ENCODE assay signal across 1 cellular context in the genomic region with DNA sequence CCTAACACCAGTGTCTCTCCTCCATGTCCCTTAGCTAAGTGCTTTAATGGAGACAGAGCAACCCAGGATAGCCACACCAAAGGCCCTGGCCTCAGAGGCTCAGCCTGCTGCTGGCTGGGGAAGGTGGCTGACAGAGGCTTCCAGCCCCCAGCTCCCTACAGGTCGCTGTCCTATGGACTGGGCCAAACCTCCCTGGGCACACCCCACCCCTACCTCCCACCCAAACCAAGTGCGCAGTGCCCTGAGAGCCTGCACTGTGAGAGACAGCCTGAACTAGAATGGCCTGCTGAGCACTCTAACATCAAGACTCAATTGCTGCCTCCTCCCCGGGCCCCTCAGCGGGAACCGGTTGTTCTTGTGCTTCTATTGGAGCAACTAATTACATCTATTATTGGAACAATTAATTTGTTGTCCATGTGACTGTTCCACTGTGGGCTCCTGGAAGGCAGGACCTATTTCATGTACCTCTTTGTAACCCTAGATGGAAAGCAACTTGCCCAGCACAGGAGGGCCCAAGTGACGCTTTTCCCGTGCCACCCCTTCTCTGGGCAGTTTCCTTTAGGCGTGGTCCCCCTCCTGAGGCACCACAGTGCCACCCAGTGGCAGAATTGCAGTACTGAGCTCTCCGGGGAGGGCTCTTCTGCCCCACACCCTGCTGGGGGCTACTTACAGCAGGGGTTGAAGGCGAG.
TF ChIP-seq lines count a peak whose summit lies in the region.

No MANE protein-coding gene starts in this region.

TF ChIP-seq in HepG2, 621 proteins besides CTCF, POLR2A, EP300 and RAD21 (continued from another document and continues in another):
- TF ChIP-seq, protein P1, sequence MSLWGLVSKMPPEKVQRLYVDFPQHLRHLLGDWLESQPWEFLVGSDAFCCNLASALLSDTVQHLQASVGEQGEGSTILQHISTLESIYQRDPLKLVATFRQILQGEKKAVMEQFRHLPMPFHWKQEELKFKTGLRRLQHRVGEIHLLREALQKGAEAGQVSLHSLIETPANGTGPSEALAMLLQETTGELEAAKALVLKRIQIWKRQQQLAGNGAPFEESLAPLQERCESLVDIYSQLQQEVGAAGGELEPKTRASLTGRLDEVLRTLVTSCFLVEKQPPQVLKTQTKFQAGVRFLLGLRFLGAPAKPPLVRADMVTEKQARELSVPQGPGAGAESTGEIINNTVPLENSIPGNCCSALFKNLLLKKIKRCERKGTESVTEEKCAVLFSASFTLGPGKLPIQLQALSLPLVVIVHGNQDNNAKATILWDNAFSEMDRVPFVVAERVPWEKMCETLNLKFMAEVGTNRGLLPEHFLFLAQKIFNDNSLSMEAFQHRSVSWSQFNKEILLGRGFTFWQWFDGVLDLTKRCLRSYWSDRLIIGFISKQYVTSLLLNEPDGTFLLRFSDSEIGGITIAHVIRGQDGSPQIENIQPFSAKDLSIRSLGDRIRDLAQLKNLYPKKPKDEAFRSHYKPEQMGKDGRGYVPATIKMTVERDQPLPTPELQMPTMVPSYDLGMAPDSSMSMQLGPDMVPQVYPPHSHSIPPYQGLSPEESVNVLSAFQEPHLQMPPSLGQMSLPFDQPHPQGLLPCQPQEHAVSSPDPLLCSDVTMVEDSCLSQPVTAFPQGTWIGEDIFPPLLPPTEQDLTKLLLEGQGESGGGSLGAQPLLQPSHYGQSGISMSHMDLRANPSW (CRISPR knock-in tag; IDR thresholded peaks at IDR 0.05; ENCODE audit: borderline replicate concordance) = no peak
- peak; percentile 33; the same call in 1 of the 2 replicates for TF ChIP-seq ZSCAN25 (CRISPR knock-in tag; IDR thresholded peaks at IDR 0.05)
- TF ChIP-seq ZNF891 (CRISPR knock-in tag; IDR thresholded peaks at IDR 0.05) = no peak
- TF ChIP-seq ATRX (CRISPR knock-in tag; IDR thresholded peaks at IDR 0.05; ENCODE audit: borderline replicate concordance) = no peak
- no peak for TF ChIP-seq MEIS1 (CRISPR knock-in tag; IDR thresholded peaks at IDR 0.05; ENCODE audit: borderline replicate concordance)
- peak; percentile 38; the same call in 1 of the 2 replicates for TF ChIP-seq GABPB1 (CRISPR knock-in tag; IDR thresholded peaks at IDR 0.05)
- no peak for TF ChIP-seq PCBP2 (optimal IDR thresholded peaks at IDR 0.05; ENCODE audit: low read depth, low read length, poor library complexity, severe bottlenecking)
- TF ChIP-seq, protein P2, sequence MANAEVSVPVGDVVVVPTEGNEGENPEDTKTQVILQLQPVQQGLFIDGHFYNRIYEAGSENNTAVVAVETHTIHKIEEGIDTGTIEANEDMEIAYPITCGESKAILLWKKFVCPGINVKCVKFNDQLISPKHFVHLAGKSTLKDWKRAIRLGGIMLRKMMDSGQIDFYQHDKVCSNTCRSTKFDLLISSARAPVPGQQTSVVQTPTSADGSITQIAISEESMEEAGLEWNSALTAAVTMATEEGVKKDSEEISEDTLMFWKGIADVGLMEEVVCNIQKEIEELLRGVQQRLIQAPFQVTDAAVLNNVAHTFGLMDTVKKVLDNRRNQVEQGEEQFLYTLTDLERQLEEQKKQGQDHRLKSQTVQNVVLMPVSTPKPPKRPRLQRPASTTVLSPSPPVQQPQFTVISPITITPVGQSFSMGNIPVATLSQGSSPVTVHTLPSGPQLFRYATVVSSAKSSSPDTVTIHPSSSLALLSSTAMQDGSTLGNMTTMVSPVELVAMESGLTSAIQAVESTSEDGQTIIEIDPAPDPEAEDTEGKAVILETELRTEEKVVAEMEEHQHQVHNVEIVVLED (CRISPR knock-in tag; IDR thresholded peaks at IDR 0.05; ENCODE audit: borderline replicate concordance) = no peak
- no peak for TF ChIP-seq SOX13 (IDR thresholded peaks at IDR 0.05)
- no peak for TF ChIP-seq SOX13 (CRISPR knock-in tag; conservative IDR thresholded peaks at IDR 0.05 in 1 of 2, IDR thresholded peaks at IDR 0.05 in 1 of 2)
- no peak for TF ChIP-seq ZNF562 (CRISPR knock-in tag; IDR thresholded peaks at IDR 0.05; ENCODE audit: borderline replicate concordance)
- no peak for TF ChIP-seq ZSCAN29 (CRISPR knock-in tag; conservative IDR thresholded peaks at IDR 0.05)
- TF ChIP-seq ZNF772 (CRISPR knock-in tag; IDR thresholded peaks at IDR 0.05) = no peak
- TF ChIP-seq ZNF547 (CRISPR knock-in tag; IDR thresholded peaks at IDR 0.05) = no peak
- no peak for TF ChIP-seq SYNCRIP (IDR thresholded peaks at IDR 0.05; ENCODE audit: insufficient read depth, low read depth, low read length)
- TF ChIP-seq ZNF430 (CRISPR knock-in tag; IDR thresholded peaks at IDR 0.05) = no peak
- TF ChIP-seq CBX1 (IDR thresholded peaks at IDR 0.05; ENCODE audit: low read depth) = no peak
- 0 out of 2 replicates have a peak, but pooled peaks have one; percentile 56 for TF ChIP-seq SP140L (CRISPR knock-in tag; IDR thresholded peaks at IDR 0.05; ENCODE audit: borderline replicate concordance)
- TF ChIP-seq KDM6A (CRISPR knock-in tag; IDR thresholded peaks at IDR 0.05; ENCODE audit: low read depth) = no peak
- TF ChIP-seq ZNF468 (CRISPR knock-in tag; IDR thresholded peaks at IDR 0.05) = no peak
- TF ChIP-seq, protein P3, sequence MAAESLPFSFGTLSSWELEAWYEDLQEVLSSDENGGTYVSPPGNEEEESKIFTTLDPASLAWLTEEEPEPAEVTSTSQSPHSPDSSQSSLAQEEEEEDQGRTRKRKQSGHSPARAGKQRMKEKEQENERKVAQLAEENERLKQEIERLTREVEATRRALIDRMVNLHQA (CRISPR knock-in tag; IDR thresholded peaks at IDR 0.05) = no peak
- TF ChIP-seq ZMYM3 (CRISPR knock-in tag; IDR thresholded peaks at IDR 0.05) = no peak
- no peak for TF ChIP-seq TCF7L2 (IDR thresholded peaks at IDR 0.05; ENCODE audit: low read depth, low read length)
- TF ChIP-seq GZF1 (CRISPR knock-in tag; IDR thresholded peaks at IDR 0.05) = no peak
- no peak for TF ChIP-seq ZNF768 (CRISPR knock-in tag; IDR thresholded peaks at IDR 0.05)
- TF ChIP-seq U2AF1 (optimal IDR thresholded peaks at IDR 0.05; ENCODE audit: low read depth, low read length) = no peak
- no peak for TF ChIP-seq ATM (IDR thresholded peaks at IDR 0.05; ENCODE audit: borderline replicate concordance)
- TF ChIP-seq, protein P4, sequence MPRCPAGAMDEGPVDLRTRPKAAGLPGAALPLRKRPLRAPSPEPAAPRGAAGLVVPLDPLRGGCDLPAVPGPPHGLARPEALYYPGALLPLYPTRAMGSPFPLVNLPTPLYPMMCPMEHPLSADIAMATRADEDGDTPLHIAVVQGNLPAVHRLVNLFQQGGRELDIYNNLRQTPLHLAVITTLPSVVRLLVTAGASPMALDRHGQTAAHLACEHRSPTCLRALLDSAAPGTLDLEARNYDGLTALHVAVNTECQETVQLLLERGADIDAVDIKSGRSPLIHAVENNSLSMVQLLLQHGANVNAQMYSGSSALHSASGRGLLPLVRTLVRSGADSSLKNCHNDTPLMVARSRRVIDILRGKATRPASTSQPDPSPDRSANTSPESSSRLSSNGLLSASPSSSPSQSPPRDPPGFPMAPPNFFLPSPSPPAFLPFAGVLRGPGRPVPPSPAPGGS (CRISPR knock-in tag; IDR thresholded peaks at IDR 0.05) = no peak
- peak; percentile 71 for TF ChIP-seq SALL1 (CRISPR knock-in tag; IDR thresholded peaks at IDR 0.05)
- TF ChIP-seq ZNF253 (CRISPR knock-in tag; IDR thresholded peaks at IDR 0.05; ENCODE audit: borderline replicate concordance) = no peak
- TF ChIP-seq ZNF17 (CRISPR knock-in tag; IDR thresholded peaks at IDR 0.05) = no peak
- no peak for TF ChIP-seq ZNF296 (CRISPR knock-in tag; conservative IDR thresholded peaks at IDR 0.05)
- TF ChIP-seq, protein P5, sequence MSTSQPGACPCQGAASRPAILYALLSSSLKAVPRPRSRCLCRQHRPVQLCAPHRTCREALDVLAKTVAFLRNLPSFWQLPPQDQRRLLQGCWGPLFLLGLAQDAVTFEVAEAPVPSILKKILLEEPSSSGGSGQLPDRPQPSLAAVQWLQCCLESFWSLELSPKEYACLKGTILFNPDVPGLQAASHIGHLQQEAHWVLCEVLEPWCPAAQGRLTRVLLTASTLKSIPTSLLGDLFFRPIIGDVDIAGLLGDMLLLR (CRISPR knock-in tag; IDR thresholded peaks at IDR 0.05) = no peak
- TF ChIP-seq NAIF1 (CRISPR knock-in tag; IDR thresholded peaks at IDR 0.05; ENCODE audit: borderline replicate concordance) = no peak
- TF ChIP-seq, protein P6, sequence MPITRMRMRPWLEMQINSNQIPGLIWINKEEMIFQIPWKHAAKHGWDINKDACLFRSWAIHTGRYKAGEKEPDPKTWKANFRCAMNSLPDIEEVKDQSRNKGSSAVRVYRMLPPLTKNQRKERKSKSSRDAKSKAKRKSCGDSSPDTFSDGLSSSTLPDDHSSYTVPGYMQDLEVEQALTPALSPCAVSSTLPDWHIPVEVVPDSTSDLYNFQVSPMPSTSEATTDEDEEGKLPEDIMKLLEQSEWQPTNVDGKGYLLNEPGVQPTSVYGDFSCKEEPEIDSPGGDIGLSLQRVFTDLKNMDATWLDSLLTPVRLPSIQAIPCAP (CRISPR knock-in tag; IDR thresholded peaks at IDR 0.05; ENCODE audit: low read depth) = no peak
- TF ChIP-seq, protein P7, sequence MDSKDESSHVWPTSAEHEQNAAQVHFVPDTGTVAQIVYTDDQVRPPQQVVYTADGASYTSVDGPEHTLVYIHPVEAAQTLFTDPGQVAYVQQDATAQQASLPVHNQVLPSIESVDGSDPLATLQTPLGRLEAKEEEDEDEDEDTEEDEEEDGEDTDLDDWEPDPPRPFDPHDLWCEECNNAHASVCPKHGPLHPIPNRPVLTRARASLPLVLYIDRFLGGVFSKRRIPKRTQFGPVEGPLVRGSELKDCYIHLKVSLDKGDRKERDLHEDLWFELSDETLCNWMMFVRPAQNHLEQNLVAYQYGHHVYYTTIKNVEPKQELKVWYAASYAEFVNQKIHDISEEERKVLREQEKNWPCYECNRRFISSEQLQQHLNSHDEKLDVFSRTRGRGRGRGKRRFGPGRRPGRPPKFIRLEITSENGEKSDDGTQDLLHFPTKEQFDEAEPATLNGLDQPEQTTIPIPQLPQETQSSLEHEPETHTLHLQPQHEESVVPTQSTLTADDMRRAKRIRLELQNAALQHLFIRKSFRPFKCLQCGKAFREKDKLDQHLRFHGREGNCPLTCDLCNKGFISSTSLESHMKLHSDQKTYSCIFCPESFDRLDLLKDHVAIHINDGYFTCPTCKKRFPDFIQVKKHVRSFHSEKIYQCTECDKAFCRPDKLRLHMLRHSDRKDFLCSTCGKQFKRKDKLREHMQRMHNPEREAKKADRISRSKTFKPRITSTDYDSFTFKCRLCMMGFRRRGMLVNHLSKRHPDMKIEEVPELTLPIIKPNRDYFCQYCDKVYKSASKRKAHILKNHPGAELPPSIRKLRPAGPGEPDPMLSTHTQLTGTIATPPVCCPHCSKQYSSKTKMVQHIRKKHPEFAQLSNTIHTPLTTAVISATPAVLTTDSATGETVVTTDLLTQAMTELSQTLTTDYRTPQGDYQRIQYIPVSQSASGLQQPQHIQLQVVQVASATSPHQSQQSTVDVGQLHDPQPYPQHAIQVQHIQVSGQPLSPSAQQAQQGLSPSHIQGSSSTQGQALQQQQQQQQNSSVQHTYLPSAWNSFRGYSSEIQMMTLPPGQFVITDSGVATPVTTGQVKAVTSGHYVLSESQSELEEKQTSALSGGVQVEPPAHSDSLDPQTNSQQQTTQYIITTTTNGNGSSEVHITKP (CRISPR knock-in tag; IDR thresholded peaks at IDR 0.05; ENCODE audit: low read depth) = no peak
- TF ChIP-seq PHF5A (CRISPR knock-in tag; IDR thresholded peaks at IDR 0.05; ENCODE audit: low read depth, unreplicated experiment) = no peak
- TF ChIP-seq PRPF4 (IDR thresholded peaks at IDR 0.05; ENCODE audit: low read depth, low read length, poor library complexity, severe bottlenecking) = no peak
- no peak for TF ChIP-seq MAF1 (CRISPR knock-in tag; IDR thresholded peaks at IDR 0.05; ENCODE audit: borderline replicate concordance)
- TF ChIP-seq ZNF33B (CRISPR knock-in tag; IDR thresholded peaks at IDR 0.05) = no peak
- TF ChIP-seq ZNF780A (CRISPR knock-in tag; IDR thresholded peaks at IDR 0.05) = no peak
- TF ChIP-seq, protein P8, sequence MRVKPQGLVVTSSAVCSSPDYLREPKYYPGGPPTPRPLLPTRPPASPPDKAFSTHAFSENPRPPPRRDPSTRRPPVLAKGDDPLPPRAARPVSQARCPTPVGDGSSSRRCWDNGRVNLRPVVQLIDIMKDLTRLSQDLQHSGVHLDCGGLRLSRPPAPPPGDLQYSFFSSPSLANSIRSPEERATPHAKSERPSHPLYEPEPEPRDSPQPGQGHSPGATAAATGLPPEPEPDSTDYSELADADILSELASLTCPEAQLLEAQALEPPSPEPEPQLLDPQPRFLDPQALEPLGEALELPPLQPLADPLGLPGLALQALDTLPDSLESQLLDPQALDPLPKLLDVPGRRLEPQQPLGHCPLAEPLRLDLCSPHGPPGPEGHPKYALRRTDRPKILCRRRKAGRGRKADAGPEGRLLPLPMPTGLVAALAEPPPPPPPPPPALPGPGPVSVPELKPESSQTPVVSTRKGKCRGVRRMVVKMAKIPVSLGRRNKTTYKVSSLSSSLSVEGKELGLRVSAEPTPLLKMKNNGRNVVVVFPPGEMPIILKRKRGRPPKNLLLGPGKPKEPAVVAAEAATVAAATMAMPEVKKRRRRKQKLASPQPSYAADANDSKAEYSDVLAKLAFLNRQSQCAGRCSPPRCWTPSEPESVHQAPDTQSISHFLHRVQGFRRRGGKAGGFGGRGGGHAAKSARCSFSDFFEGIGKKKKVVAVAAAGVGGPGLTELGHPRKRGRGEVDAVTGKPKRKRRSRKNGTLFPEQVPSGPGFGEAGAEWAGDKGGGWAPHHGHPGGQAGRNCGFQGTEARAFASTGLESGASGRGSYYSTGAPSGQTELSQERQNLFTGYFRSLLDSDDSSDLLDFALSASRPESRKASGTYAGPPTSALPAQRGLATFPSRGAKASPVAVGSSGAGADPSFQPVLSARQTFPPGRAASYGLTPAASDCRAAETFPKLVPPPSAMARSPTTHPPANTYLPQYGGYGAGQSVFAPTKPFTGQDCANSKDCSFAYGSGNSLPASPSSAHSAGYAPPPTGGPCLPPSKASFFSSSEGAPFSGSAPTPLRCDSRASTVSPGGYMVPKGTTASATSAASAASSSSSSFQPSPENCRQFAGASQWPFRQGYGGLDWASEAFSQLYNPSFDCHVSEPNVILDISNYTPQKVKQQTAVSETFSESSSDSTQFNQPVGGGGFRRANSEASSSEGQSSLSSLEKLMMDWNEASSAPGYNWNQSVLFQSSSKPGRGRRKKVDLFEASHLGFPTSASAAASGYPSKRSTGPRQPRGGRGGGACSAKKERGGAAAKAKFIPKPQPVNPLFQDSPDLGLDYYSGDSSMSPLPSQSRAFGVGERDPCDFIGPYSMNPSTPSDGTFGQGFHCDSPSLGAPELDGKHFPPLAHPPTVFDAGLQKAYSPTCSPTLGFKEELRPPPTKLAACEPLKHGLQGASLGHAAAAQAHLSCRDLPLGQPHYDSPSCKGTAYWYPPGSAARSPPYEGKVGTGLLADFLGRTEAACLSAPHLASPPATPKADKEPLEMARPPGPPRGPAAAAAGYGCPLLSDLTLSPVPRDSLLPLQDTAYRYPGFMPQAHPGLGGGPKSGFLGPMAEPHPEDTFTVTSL (CRISPR knock-in tag; IDR thresholded peaks at IDR 0.05; ENCODE audit: borderline replicate concordance) = no peak
- TF ChIP-seq, protein P9, sequence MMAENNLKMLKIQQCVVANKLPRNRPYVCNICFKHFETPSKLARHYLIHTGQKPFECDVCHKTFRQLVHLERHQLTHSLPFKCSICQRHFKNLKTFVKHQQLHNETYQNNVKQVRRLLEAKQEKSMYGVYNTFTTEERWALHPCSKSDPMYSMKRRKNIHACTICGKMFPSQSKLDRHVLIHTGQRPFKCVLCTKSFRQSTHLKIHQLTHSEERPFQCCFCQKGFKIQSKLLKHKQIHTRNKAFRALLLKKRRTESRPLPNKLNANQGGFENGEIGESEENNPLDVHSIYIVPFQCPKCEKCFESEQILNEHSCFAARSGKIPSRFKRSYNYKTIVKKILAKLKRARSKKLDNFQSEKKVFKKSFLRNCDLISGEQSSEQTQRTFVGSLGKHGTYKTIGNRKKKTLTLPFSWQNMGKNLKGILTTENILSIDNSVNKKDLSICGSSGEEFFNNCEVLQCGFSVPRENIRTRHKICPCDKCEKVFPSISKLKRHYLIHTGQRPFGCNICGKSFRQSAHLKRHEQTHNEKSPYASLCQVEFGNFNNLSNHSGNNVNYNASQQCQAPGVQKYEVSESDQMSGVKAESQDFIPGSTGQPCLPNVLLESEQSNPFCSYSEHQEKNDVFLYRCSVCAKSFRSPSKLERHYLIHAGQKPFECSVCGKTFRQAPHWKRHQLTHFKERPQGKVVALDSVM (CRISPR knock-in tag; IDR thresholded peaks at IDR 0.05) = no peak
